8 cellular contexts compared by ENCODE assay signal in genomic region chr7:30800785-30801252, GRCh38. TPM values are rescaled to one million over a fixed set of nuclear protein-coding genes. Genes with fewer than 3 reads are reported as not detected.
DNase-seq lines count a peak whose midpoint lies in the region; FAIRE-seq and TF ChIP-seq lines count a peak whose summit lies in the region.

No MANE protein-coding gene starts in this region.

- TF ChIP-seq EP300 in H1 (IDR thresholded peaks at IDR 0.05; ENCODE audit: borderline replicate concordance in 1 of 2, low read depth in 2 of 2, low read length in 2 of 2), result no peak
- peak in 1 of 2 donors; percentile 38 for TF ChIP-seq EP300 in tibial nerve (IDR thresholded peaks at IDR 0.05)

- no peaks in the 10 kb centered on the region for H3K36me3 ChIP-seq in H1 (ENCODE audit: control insufficient read depth in 2 of 4, insufficient read depth in 4 of 4, low read length in 3 of 4)
- H3K36me3 ChIP-seq in tibial nerve, result no peaks in the 10 kb centered on the region

- FAIRE-seq in H1 (lab: Jason Lieb, UNC), result peak; percentile 92

- H2BK20ac ChIP-seq in H1 (ENCODE audit: low read length), result no peak overlapping the region

- TF ChIP-seq POLR2A in H1 (IDR thresholded peaks at IDR 0.05; ENCODE audit: control extremely low read depth in 1 of 2, low read depth in 2 of 2, low read length in 2 of 2), result no peak
- no peak for TF ChIP-seq POLR2A in tibial nerve (IDR thresholded peaks at IDR 0.05)

- peak; percentile 31 to 88 (median 77) for TF ChIP-seq CTCF in H1 (IDR thresholded peaks at IDR 0.05; ENCODE audit: control extremely low read depth in 1 of 3, insufficient read depth in 1 of 3, low read depth in 1 of 3, low read length in 3 of 3)
- peak; percentile 67 to 87 (median 71) for TF ChIP-seq CTCF in tibial nerve (IDR thresholded peaks at IDR 0.05)

- no peak overlapping the region for H3K56ac ChIP-seq in H1 (replicated peaks; ENCODE audit: insufficient read length, low read depth, low read length)

- H2BK12ac ChIP-seq in H1 (ENCODE audit: low read depth, low read length), result no peak overlapping the region

- POLR2A ChIA-PET in H1 (lab: Charles Lee; ENCODE audit: partially characterized antibody), result no interaction called here

- WGBS in H1 (ENCODE audit: extremely low coverage in 1 of 2, insufficient coverage in 1 of 2, insufficient read length in 1 of 2, insufficient replicate concordance in 2 of 2, low coverage in 1 of 2, low lambda C conversion rate in 2 of 2, missing lambda C conversion rate in 1 of 2), 2 experiments, result 67% methylated on average over 6 of the region's 6 CpGs; no CpG with 5 or more reads in 1 of the 2 experiments
- 36 to 40% methylated on average over 6 of the region's 6 CpGs for WGBS in tibial nerve, 2 donors

- no peak overlapping the region for H3K23ac ChIP-seq in H1 (ENCODE audit: insufficient read length)

- no peak overlapping the region for H3K18ac ChIP-seq in H1 (ENCODE audit: extremely low read depth, low read length)

- H3K4me1 ChIP-seq in H1 (replicated peaks in 1 of 4; ENCODE audit: control insufficient read depth in 3 of 4, insufficient read depth in 4 of 4, low read length in 3 of 4) (no peaks in the 10 kb centered on the region), tibial nerve (peaks cover 0 to 76% (median 24%) of the 10 kb centered on the region in 4 donors)

- peaks cover 5% of the 10 kb centered on the region; the same call in 1 of the 2 replicates for H3K23me2 ChIP-seq in H1 (ENCODE audit: low read depth, low read length)

- no peak overlapping the region for H3K9ac ChIP-seq in H1 (replicated peaks in 1 of 4; ENCODE audit: extremely low read depth in 1 of 4, low read depth in 3 of 4, low read length in 3 of 4)

- H3K27ac ChIP-seq in H1 (ENCODE audit: low read depth, low read length) (no peak overlapping the region), tibial nerve (peak overlapping the region in 1 of 4 donors; percentile 49)

- H2BK15ac ChIP-seq in H1 (ENCODE audit: low read length), result no peak overlapping the region

- H3K79me2 ChIP-seq in H1 (ENCODE audit: control insufficient read depth in 1 of 2, insufficient read depth in 2 of 2, low read length in 2 of 2), result no peaks in the 10 kb centered on the region

- no peaks in the 10 kb centered on the region for H3K9me3 ChIP-seq in H1 (ENCODE audit: insufficient read depth in 2 of 2, low read depth in 1 of 2, low read length in 1 of 2)
- H3K9me3 ChIP-seq in tibial nerve, result no peaks in the 10 kb centered on the region

- no peaks in the 10 kb centered on the region for H3K79me1 ChIP-seq in H1 (ENCODE audit: low read depth, low read length)

- no peak overlapping the region for H4K5ac ChIP-seq in H1 (ENCODE audit: insufficient read length, low read depth, low read length)

- no peak overlapping the region for H3K4me2 ChIP-seq in H1 (ENCODE audit: insufficient read depth in 1 of 2, low read depth in 2 of 2, low read length in 2 of 2)

- peak; percentile 98 to 99 for TF ChIP-seq RAD21 in H1 (IDR thresholded peaks at IDR 0.05 in 1 of 2, conservative IDR thresholded peaks at IDR 0.05 in 1 of 2; ENCODE audit: low read depth in 2 of 2, low read length in 2 of 2)

- no peak overlapping the region for H3K4ac ChIP-seq in H1 (replicated peaks; ENCODE audit: insufficient read length, low read depth, low read length)

- no peaks in the 10 kb centered on the region for H3K27me3 ChIP-seq in H1 (replicated peaks in 1 of 4; ENCODE audit: control insufficient read depth in 3 of 4, extremely low read depth in 1 of 4, insufficient read depth in 3 of 4, low read length in 3 of 4)
- H3K27me3 ChIP-seq in tibial nerve, result no peaks in the 10 kb centered on the region

- no peak overlapping the region for H2AK5ac ChIP-seq in H1 (ENCODE audit: low read depth, low read length)

- H4K91ac ChIP-seq in H1 (replicated peaks; ENCODE audit: insufficient read length, low read length), result no peak overlapping the region

- H2BK120ac ChIP-seq in H1 (replicated peaks; ENCODE audit: low read depth, low read length), result no peak overlapping the region

- H4K20me1 ChIP-seq in H1 (replicated peaks in 1 of 2; ENCODE audit: control insufficient read depth in 1 of 2, insufficient read depth in 2 of 2, low read length in 2 of 2), result peaks cover 0 to 2% of the 10 kb centered on the region in 2 experiments

- CTCF ChIA-PET in H1 (lab: Charles Lee; ENCODE audit: partially characterized antibody), result interaction anchor here (0.6 to 2.1 kb wide), 17 partner anchors 14 to 328 kb away, joined by 3 to 15 read pairs (median 3); no protein-coding TSS in a partner anchor

- H2BK5ac ChIP-seq in H1 (ENCODE audit: low read depth, low read length), result no peak overlapping the region

- H2AFZ ChIP-seq in H1 (ENCODE audit: low read length), result no peak overlapping the region

- H3K14ac ChIP-seq in H1 (ENCODE audit: insufficient read length), result no peak overlapping the region

- no peak overlapping the region for H3K4me3 ChIP-seq in H1 (ENCODE audit: extremely low read depth in 1 of 4, insufficient read depth in 2 of 4, low read depth in 3 of 4, low read length in 4 of 4)
- H3K4me3 ChIP-seq in tibial nerve, result no peak overlapping the region

- no peak overlapping the region for H4K8ac ChIP-seq in H1 (ENCODE audit: extremely low read depth, insufficient read depth, low read length)

- DNase-seq in SIG-M5 treated with dmso at 0.1 percent for 504 hours (lab: John Stamatoyannopoulos, UW; ENCODE audit: unreplicated experiment) (peak; percentile 67), SIG-M5 (lab: John Stamatoyannopoulos, UW) (no peak), GOT3 (lab: John Stamatoyannopoulos, UW) (peak; percentile 67), NCI-H1092 treated with DMSO at 0.1 percent for 48 hours (lab: John Stamatoyannopoulos, UW) (peak; percentile 44), SKM-1 treated with dmso at 0.1 percent for 144 hours (lab: John Stamatoyannopoulos, UW; ENCODE audit: unreplicated experiment) (peak; percentile 68), H1 (ENCODE audit: low read depth in 1 of 2, low spot score in 2 of 2) (peak; percentile 21 to 66), medulla oblongata (ENCODE audit: extremely low spot score) (peak; percentile 94), tibial nerve (ENCODE audit: low spot score in 2 of 2) (peak in 1 of 2 donors; percentile 91)

TF ChIP-seq in H1, 55 proteins besides CTCF, POLR2A, EP300 and RAD21:
- TF ChIP-seq RXRA (IDR thresholded peaks at IDR 0.05; ENCODE audit: insufficient read depth, low read depth, low read length) (no peak), POLR2AphosphoS5 (IDR thresholded peaks at IDR 0.05; ENCODE audit: low read depth, low read length) (no peak), EGR1 (IDR thresholded peaks at IDR 0.05; ENCODE audit: borderline replicate concordance, low read depth, low read length) (no peak), CEBPB (IDR thresholded peaks at IDR 0.05; ENCODE audit: low read depth, low read length) (peak; percentile 88)

RNA-seq across cellular contexts. Expression of gene MINDY4, which starts 29.6 kb away (rescaled TPM):
- total RNA-seq in H1 (2021; fragmentation: NEBNext Ultra II Directional; extraction: Animal tissue kit (Norgen Biotek cat#: 25700)), result 3.6 and 3.8 TPM in 2 replicates
- polyA plus RNA-seq in H1 (2011; rRNA removed), result 1.3 and 1.6 TPM in 2 replicates
- 1.8 TPM for polyA plus RNA-seq in H1 (2011; cell fraction: cytosol; rRNA removed)
- 3.1 TPM for polyA plus RNA-seq in H1 (2011; cell fraction: nucleus; rRNA removed)
- polyA plus RNA-seq in H1 (2012, experiment 1 of 2), result 2.2 to 3.3 TPM (median 2.6 TPM) in 4 replicates
- 2.2 TPM for polyA plus RNA-seq in H1 (2012, experiment 2 of 2)
- polyA plus RNA-seq in H1 (2013, experiment 1 of 2), result 1.6 TPM
- 1.5 TPM for polyA plus RNA-seq in H1 (2013, experiment 2 of 2)
- polyA minus RNA-seq in H1 (2011; rRNA and poly(A)+ RNA removed), result 2.2 and 2.6 TPM in 2 replicates
- polyA minus RNA-seq in H1 (2011; cell fraction: cytosol; rRNA and poly(A)+ RNA removed), result 0.66 TPM
- polyA minus RNA-seq in H1 (2011; cell fraction: nucleus; rRNA and poly(A)+ RNA removed), result 5.3 TPM
- 10 to 100 TPM; 17.1 to 21.6 (median 19.9) TPM for total RNA-seq in tibial nerve

RNA-seq across cellular contexts. Expression of gene INMT, which starts 48.9 kb away (rescaled TPM):
- 0.60 and 0.84 TPM in 2 replicates for total RNA-seq in H1 (2021; fragmentation: NEBNext Ultra II Directional; extraction: Animal tissue kit (Norgen Biotek cat#: 25700))
- polyA plus RNA-seq in H1 (2011; rRNA removed), result 0.94 and 1.2 TPM in 2 replicates
- polyA plus RNA-seq in H1 (2011; cell fraction: cytosol; rRNA removed), result 1.8 TPM
- 4.0 TPM for polyA plus RNA-seq in H1 (2011; cell fraction: nucleus; rRNA removed)
- 0.71 to 2.0 TPM (median 1.0 TPM) in 4 replicates for polyA plus RNA-seq in H1 (2012, experiment 1 of 2)
- 0.22 TPM for polyA plus RNA-seq in H1 (2012, experiment 2 of 2)
- polyA plus RNA-seq in H1 (2013, experiment 1 of 2), result 0.39 TPM
- polyA plus RNA-seq in H1 (2013, experiment 2 of 2), result 0.11 TPM
- 1.1 and 1.9 TPM in 2 replicates for polyA minus RNA-seq in H1 (2011; rRNA and poly(A)+ RNA removed)
- 0.73 TPM for polyA minus RNA-seq in H1 (2011; cell fraction: cytosol; rRNA and poly(A)+ RNA removed)
- 2.9 TPM for polyA minus RNA-seq in H1 (2011; cell fraction: nucleus; rRNA and poly(A)+ RNA removed)
- total RNA-seq in tibial nerve, result 100 to 1,000 TPM in 2 of 4 donors, 10 to 100 TPM in 2; 21.3 to 142 (median 100) TPM

Comparison
In these comparisons a context has a peak if more than half of its experiments do, and no peak if none do; other contexts are left out.
1. RNA of gene INMT, which starts 48.9 kb away (total RNA-seq): 21.3 to 142 TPM in tibial nerve; 0.60 to 0.84 TPM in H1; every median in the first group is over 10 times any median in the second.